Comparison of ENCODE assay signal across 25 cellular contexts in genomic region chr7:155706376-155706775, GRCh38.
"Had no signal": no experiment of that assay in that cellular context is flagged by ENCODE, and none has a peak within 500 bp of the region (broad histone marks: within the 10 kb centered on the region; RNA-seq: fewer than 3 reads in every experiment).

No MANE protein-coding gene starts in this region.

- H3K36me3 ChIP-seq: uterus had no signal

- H3K4me3 ChIP-seq: gastroesophageal sphincter, hepatocyte, spleen, testis, transverse colon, uterus had no signal

- H3K27me3 Mint-ChIP-seq: activated naive CD4-positive, alpha-beta T cell treated with anti-CD3 and anti-CD28 coated beads, Interleukin-2, amount 50 U/mL, for 24 hours; naive thymus-derived CD8-positive, alpha-beta T cell had no signal

- H3K9me3 ChIP-seq: gastroesophageal sphincter, spleen, testis, transverse colon, uterus had no signal

- H3K9me3 Mint-ChIP-seq: activated naive CD4-positive, alpha-beta T cell treated with anti-CD3 and anti-CD28 coated beads, Interleukin-2, amount 50 U/mL, for 24 hours; activated T-helper 2 cell treated with anti-CD3 and anti-CD28 coated beads, Interferon-gamma antibody, Interleukin-2, Interleukin-4, amounts not matched to agents 10 μg/mL and 5 μg/mL and 100 μg/mL, durations not matched to agents 14 hours and 24 hours and 36 hours; mesothelial cell of epicardium; naive thymus-derived CD8-positive, alpha-beta T cell had no signal

- H3K27me3 ChIP-seq: gastroesophageal sphincter, hepatocyte, spleen, testis, transverse colon, uterus had no signal

- H2AFZ ChIP-seq: hepatocyte had no signal

- H3K4me1 Mint-ChIP-seq: mesothelial cell of epicardium had no signal

- H3K4me1 ChIP-seq: uterus had no signal

- FAIRE-seq: bronchial epithelial cell, colon, keratinocyte had no signal

- H3K27ac Mint-ChIP-seq: activated naive CD4-positive, alpha-beta T cell treated with anti-CD3 and anti-CD28 coated beads, Interleukin-2, amount 50 U/mL, for 24 hours; activated T-helper 2 cell treated with anti-CD3 and anti-CD28 coated beads, Interferon-gamma antibody, Interleukin-2, Interleukin-4, amounts not matched to agents 10 μg/mL and 5 μg/mL and 100 μg/mL, durations not matched to agents 14 hours and 24 hours and 36 hours; mesothelial cell of epicardium had no signal

- ATAC-seq: gastroesophageal sphincter; left cardiac atrium; naive thymus-derived CD8-positive, alpha-beta T cell; right cardiac atrium; stimulated activated naive CD8-positive, alpha-beta T cell treated with anti-CD3 and anti-CD28 coated beads, Interleukin-15, Interleukin-2, amounts not matched to agents 100 U/mL and 50 U/mL, for 24 hours had no signal

- H3K27ac ChIP-seq: gastroesophageal sphincter, hepatocyte, spleen, testis, transverse colon, uterus had no signal

- H3K4me3 Mint-ChIP-seq: activated naive CD4-positive, alpha-beta T cell treated with anti-CD3 and anti-CD28 coated beads, Interleukin-2, amount 50 U/mL, for 24 hours; mesothelial cell of epicardium; naive thymus-derived CD8-positive, alpha-beta T cell had no signal

- H3K4me2 ChIP-seq: hepatocyte had no signal

- DNase-seq: activated CD4-positive, alpha-beta T cell treated with anti-CD3 and anti-CD28 coated beads for 4 hours; activated CD4-positive, alpha-beta T cell treated with anti-CD3 and anti-CD28 coated beads, Interleukin-2, amount 50 U/mL, for 48 hours; activated CD4-positive, CD25-positive, alpha-beta regulatory T cell; activated CD8-positive, alpha-beta memory T cell treated with anti-CD3 and anti-CD28 coated beads for 24 hours; anterior cingulate cortex; dermis blood vessel endothelial cell; effector CD8-positive, alpha-beta T cell; erythroblast; left cardiac atrium; naive thymus-derived CD8-positive, alpha-beta T cell; right cardiac atrium; spleen; stimulated activated naive CD8-positive, alpha-beta T cell treated with anti-CD3 and anti-CD28 coated beads, Interleukin-15, Interleukin-2, amounts not matched to agents 100 U/mL and 50 U/mL, for 24 hours; T-helper 1 cell; testis; transverse colon; uterus had no signal
